ENCODE assay signal across 1 cellular context in genomic region chr18:25239636-25240468, GRCh38.
TF ChIP-seq lines count a peak whose summit lies in the region.

No MANE protein-coding gene starts in this region.

TF ChIP-seq in H1, 55 proteins besides CTCF, POLR2A, EP300 and RAD21:
- TF ChIP-seq USF2 (IDR thresholded peaks at IDR 0.05; ENCODE audit: low read length) (no peak), SIRT6 (IDR thresholded peaks at IDR 0.05; ENCODE audit: low read length) (no peak), BCL11A (IDR thresholded peaks at IDR 0.05; ENCODE audit: low read depth in 2 of 2, low read length in 2 of 2) (no peak), SP1 (IDR thresholded peaks at IDR 0.05; ENCODE audit: low read depth, low read length) (no peak), JUND (IDR thresholded peaks at IDR 0.05; ENCODE audit: low read length) (no peak), CBX5 (IDR thresholded peaks at IDR 0.05; ENCODE audit: low read depth, low read length) (no peak), EZH2 (IDR thresholded peaks at IDR 0.05; ENCODE audit: low read depth, low read length, severe bottlenecking) (no peak), PHF8 (conservative IDR thresholded peaks at IDR 0.05; ENCODE audit: low read depth, low read length) (no peak), KDM4A (IDR thresholded peaks at IDR 0.05; ENCODE audit: low read depth, low read length, severe bottlenecking) (no peak), HDAC2 (IDR thresholded peaks at IDR 0.05; ENCODE audit: borderline replicate concordance in 1 of 2, low read depth in 2 of 2, low read length in 2 of 2) (no peak), ATF2 (IDR thresholded peaks at IDR 0.05; ENCODE audit: low read length) (no peak), TAF1 (IDR thresholded peaks at IDR 0.05; ENCODE audit: low read depth, low read length) (no peak), SRF (IDR thresholded peaks at IDR 0.05; ENCODE audit: low read depth, low read length) (no peak), RXRA (IDR thresholded peaks at IDR 0.05; ENCODE audit: insufficient read depth, low read depth, low read length) (no peak), RNF2 (IDR thresholded peaks at IDR 0.05; ENCODE audit: borderline replicate concordance, low read depth, low read length, missing control alignments, poor library complexity, severe bottlenecking) (no peak), RFX5 (IDR thresholded peaks at IDR 0.05; ENCODE audit: borderline replicate concordance, low read depth, low read length) (no peak), SUZ12 (IDR thresholded peaks at IDR 0.05; ENCODE audit: low read length) (no peak)
